Comparison of ENCODE assay signal across 25 cellular contexts in genomic region chr4:33297091-33297490, GRCh38.
"Had no signal": no experiment of that assay in that cellular context is flagged by ENCODE, and none has a peak within 500 bp of the region (broad histone marks: within the 10 kb centered on the region; RNA-seq: fewer than 3 reads in every experiment).

No MANE protein-coding gene starts in this region.

- DNase-seq: activated CD4-positive, alpha-beta T cell treated with anti-CD3 and anti-CD28 coated beads for 36 hours; activated CD4-positive, CD25-positive, alpha-beta regulatory T cell; activated CD8-positive, alpha-beta memory T cell treated with anti-CD3 and anti-CD28 coated beads, Interleukin-2, amount 10 ng/mL, durations not matched to agents 7 days and 5 days; activated CD8-positive, alpha-beta T cell treated with anti-CD3 and anti-CD28 coated beads, Interleukin-2, amount 10 ng/mL, durations not matched to agents 7 days and 5 days; activated naive CD4-positive, alpha-beta T cell; activated T-cell treated with anti-CD3 and anti-CD28 coated beads, Interleukin-2, amount 50 U/mL, for 72 hours; anterior cingulate cortex; effector CD4-positive, alpha-beta T cell; foreskin keratinocyte; heart right ventricle; midbrain; naive thymus-derived CD4-positive, alpha-beta T cell; pancreas; stimulated activated CD4-positive, alpha-beta T cell treated with anti-CD3 and anti-CD28 coated beads, Interleukin-4, amount 100 ng/mL, for 24 hours; trophoblast cell had no signal

- H3K36me3 Mint-ChIP-seq: activated CD8-positive, alpha-beta memory T cell treated with anti-CD3 and anti-CD28 coated beads, Interleukin-2, amount 10 ng/mL, durations not matched to agents 7 days and 5 days; activated naive CD8-positive, alpha-beta T cell; naive thymus-derived CD4-positive, alpha-beta T cell; stimulated activated effector memory CD8-positive, alpha-beta T cell treated with anti-CD3 and anti-CD28 coated beads, Interleukin-12 subunit alpha, Interleukin-12 subunit beta, amount 100 ng/mL, for 72 hours had no signal

- H3K27me3 ChIP-seq: esophagus muscularis mucosa, foreskin keratinocyte, heart right ventricle, pancreas had no signal

- H3K27ac ChIP-seq: esophagus muscularis mucosa, foreskin keratinocyte, heart right ventricle, pancreas, prostate gland, skin epidermis, thoracic aorta had no signal

- H3K27ac Mint-ChIP-seq: activated CD4-positive, alpha-beta T cell treated with anti-CD3 and anti-CD28 coated beads for 36 hours; activated CD8-positive, alpha-beta memory T cell treated with anti-CD3 and anti-CD28 coated beads, Interleukin-2, amount 10 ng/mL, durations not matched to agents 7 days and 5 days; activated CD8-positive, alpha-beta T cell treated with anti-CD3 and anti-CD28 coated beads, Interleukin-2, amount 10 ng/mL, durations not matched to agents 7 days and 5 days; activated naive CD8-positive, alpha-beta T cell; activated T-cell treated with anti-CD3 and anti-CD28 coated beads, Interleukin-2, amount 50 U/mL, for 72 hours; dendritic cell treated with granulocyte-macrophage colony-stimulating factor and Interleukin-4, amounts not matched to agents 40 ng/mL and 50 ng/mL, for 4 days; naive thymus-derived CD4-positive, alpha-beta T cell; stimulated activated effector memory CD8-positive, alpha-beta T cell treated with anti-CD3 and anti-CD28 coated beads, Interleukin-12 subunit alpha, Interleukin-12 subunit beta, amount 100 ng/mL, for 72 hours; stimulated activated naive CD8-positive, alpha-beta T cell treated with anti-CD3 and anti-CD28 coated beads, Interleukin-15, Interleukin-2, amounts not matched to agents 100 ng/mL and 50 ng/mL, for 24 hours had no signal

- H3K9me3 ChIP-seq: esophagus muscularis mucosa, pancreas, prostate gland, thoracic aorta had no signal

- H3K4me1 Mint-ChIP-seq: activated CD4-positive, alpha-beta T cell treated with anti-CD3 and anti-CD28 coated beads for 36 hours; activated CD8-positive, alpha-beta memory T cell treated with anti-CD3 and anti-CD28 coated beads, Interleukin-2, amount 10 ng/mL, durations not matched to agents 7 days and 5 days; central memory CD8-positive, alpha-beta T cell; naive thymus-derived CD4-positive, alpha-beta T cell; stimulated activated effector memory CD8-positive, alpha-beta T cell treated with anti-CD3 and anti-CD28 coated beads, Interleukin-12 subunit alpha, Interleukin-12 subunit beta, amount 100 ng/mL, for 72 hours had no signal

- ATAC-seq: activated CD4-positive, alpha-beta T cell treated with anti-CD3 and anti-CD28 coated beads for 36 hours; activated CD8-positive, alpha-beta memory T cell treated with anti-CD3 and anti-CD28 coated beads, Interleukin-2, amount 10 ng/mL, durations not matched to agents 7 days and 5 days; activated CD8-positive, alpha-beta T cell treated with anti-CD3 and anti-CD28 coated beads, Interleukin-2, amount 10 ng/mL, durations not matched to agents 7 days and 5 days; activated T-cell treated with anti-CD3 and anti-CD28 coated beads, Interleukin-2, amount 50 U/mL, for 72 hours; foreskin keratinocyte; heart right ventricle; naive thymus-derived CD4-positive, alpha-beta T cell; pancreas; sciatic nerve; stimulated activated effector memory CD8-positive, alpha-beta T cell treated with anti-CD3 and anti-CD28 coated beads, Interleukin-12 subunit alpha, Interleukin-12 subunit beta, amount 100 ng/mL, for 72 hours had no signal

- H3K36me3 ChIP-seq: esophagus muscularis mucosa, heart right ventricle, pancreas, prostate gland, thoracic aorta had no signal

- H3K4me3 ChIP-seq: esophagus muscularis mucosa, heart right ventricle, pancreas, prostate gland, skin epidermis, thoracic aorta had no signal

- H3K27me3 Mint-ChIP-seq: activated CD4-positive, alpha-beta T cell treated with anti-CD3 and anti-CD28 coated beads for 36 hours; activated CD8-positive, alpha-beta memory T cell treated with anti-CD3 and anti-CD28 coated beads, Interleukin-2, amount 10 ng/mL, durations not matched to agents 7 days and 5 days; activated naive CD8-positive, alpha-beta T cell; central memory CD8-positive, alpha-beta T cell; dendritic cell treated with granulocyte-macrophage colony-stimulating factor and Interleukin-4, amounts not matched to agents 40 ng/mL and 50 ng/mL, for 4 days; naive thymus-derived CD4-positive, alpha-beta T cell; stimulated activated naive CD8-positive, alpha-beta T cell treated with anti-CD3 and anti-CD28 coated beads, Interleukin-15, Interleukin-2, amounts not matched to agents 100 ng/mL and 50 ng/mL, for 24 hours had no signal

- H3K4me3 Mint-ChIP-seq: activated CD4-positive, alpha-beta T cell treated with anti-CD3 and anti-CD28 coated beads for 36 hours; activated CD8-positive, alpha-beta memory T cell treated with anti-CD3 and anti-CD28 coated beads, Interleukin-2, amount 10 ng/mL, durations not matched to agents 7 days and 5 days; activated CD8-positive, alpha-beta T cell treated with anti-CD3 and anti-CD28 coated beads, Interleukin-2, amount 10 ng/mL, durations not matched to agents 7 days and 5 days; activated naive CD8-positive, alpha-beta T cell; activated T-cell treated with anti-CD3 and anti-CD28 coated beads, Interleukin-2, amount 50 U/mL, for 72 hours; central memory CD8-positive, alpha-beta T cell; dendritic cell treated with granulocyte-macrophage colony-stimulating factor and Interleukin-4, amounts not matched to agents 40 ng/mL and 50 ng/mL, for 4 days; naive thymus-derived CD4-positive, alpha-beta T cell; stimulated activated effector memory CD8-positive, alpha-beta T cell treated with anti-CD3 and anti-CD28 coated beads, Interleukin-12 subunit alpha, Interleukin-12 subunit beta, amount 100 ng/mL, for 72 hours; stimulated activated naive CD8-positive, alpha-beta T cell treated with anti-CD3 and anti-CD28 coated beads, Interleukin-15, Interleukin-2, amounts not matched to agents 100 ng/mL and 50 ng/mL, for 24 hours had no signal

- H3K4me1 ChIP-seq: esophagus muscularis mucosa, foreskin keratinocyte, heart right ventricle, pancreas, prostate gland had no signal
